Comparison of ENCODE assay signal across 1 cellular context in the genomic region with DNA sequence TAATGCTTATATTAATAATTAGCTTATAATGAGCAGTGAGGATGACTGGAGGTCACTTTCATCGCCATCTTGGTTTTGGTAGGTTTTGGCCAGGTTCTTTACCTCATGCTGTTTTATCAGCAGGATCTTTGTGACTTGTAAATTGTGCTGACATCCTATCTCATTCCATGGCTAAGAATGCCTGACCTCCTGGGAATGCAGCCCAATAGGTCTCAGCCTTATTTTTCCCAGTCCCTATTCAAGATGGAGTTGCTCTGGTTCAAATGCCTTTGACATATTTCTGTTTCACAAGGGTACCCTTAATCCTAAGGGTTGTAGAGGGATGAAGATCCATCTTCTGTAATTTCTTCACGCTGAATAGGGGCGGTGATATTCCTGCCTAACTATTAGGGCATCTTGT.
TF ChIP-seq lines count a peak whose summit lies in the region.

No MANE protein-coding gene starts in this region.

TF ChIP-seq in WTC11, 78 proteins besides CTCF, POLR2A, EP300 and RAD21 (continued from another document):
- TF ChIP-seq, protein P1, sequence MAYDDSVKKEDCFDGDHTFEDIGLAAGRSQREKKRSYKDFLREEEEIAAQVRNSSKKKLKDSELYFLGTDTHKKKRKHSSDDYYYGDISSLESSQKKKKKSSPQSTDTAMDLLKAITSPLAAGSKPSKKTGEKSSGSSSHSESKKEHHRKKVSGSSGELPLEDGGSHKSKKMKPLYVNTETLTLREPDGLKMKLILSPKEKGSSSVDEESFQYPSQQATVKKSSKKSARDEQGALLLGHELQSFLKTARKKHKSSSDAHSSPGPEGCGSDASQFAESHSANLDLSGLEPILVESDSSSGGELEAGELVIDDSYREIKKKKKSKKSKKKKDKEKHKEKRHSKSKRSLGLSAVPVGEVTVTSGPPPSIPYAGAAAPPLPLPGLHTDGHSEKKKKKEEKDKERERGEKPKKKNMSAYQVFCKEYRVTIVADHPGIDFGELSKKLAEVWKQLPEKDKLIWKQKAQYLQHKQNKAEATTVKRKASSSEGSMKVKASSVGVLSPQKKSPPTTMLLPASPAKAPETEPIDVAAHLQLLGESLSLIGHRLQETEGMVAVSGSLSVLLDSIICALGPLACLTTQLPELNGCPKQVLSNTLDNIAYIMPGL (CRISPR knock-in tag; IDR thresholded peaks at IDR 0.05) = no peak
- TF ChIP-seq SP1 (CRISPR knock-in tag; conservative IDR thresholded peaks at IDR 0.05) (no peak), ZNF232 (CRISPR knock-in tag; IDR thresholded peaks at IDR 0.05) (no peak), ZNF396 (CRISPR knock-in tag; IDR thresholded peaks at IDR 0.05; ENCODE audit: borderline replicate concordance) (peak; percentile 95; the same call in 1 of the 2 replicates), ZNF423 (CRISPR knock-in tag; IDR thresholded peaks at IDR 0.05) (no peak), ZNF121 (CRISPR knock-in tag; IDR thresholded peaks at IDR 0.05) (no peak), TCF7 (CRISPR knock-in tag; IDR thresholded peaks at IDR 0.05; ENCODE audit: low read depth) (no peak), PRRX2 (CRISPR knock-in tag; IDR thresholded peaks at IDR 0.05) (peak; percentile 80; the same call in 1 of the 2 replicates), EMX1 (CRISPR knock-in tag; IDR thresholded peaks at IDR 0.05) (no peak), TP53 (CRISPR knock-in tag; IDR thresholded peaks at IDR 0.05) (no peak)
- TF ChIP-seq, protein P2, sequence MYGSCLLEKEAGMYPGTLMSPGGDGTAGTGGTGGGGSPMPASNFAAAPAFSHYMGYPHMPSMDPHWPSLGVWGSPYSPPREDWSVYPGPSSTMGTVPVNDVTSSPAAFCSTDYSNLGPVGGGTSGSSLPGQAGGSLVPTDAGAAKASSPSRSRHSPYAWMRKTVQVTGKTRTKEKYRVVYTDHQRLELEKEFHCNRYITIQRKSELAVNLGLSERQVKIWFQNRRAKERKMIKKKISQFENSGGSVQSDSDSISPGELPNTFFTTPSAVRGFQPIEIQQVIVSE (CRISPR knock-in tag; IDR thresholded peaks at IDR 0.05; ENCODE audit: borderline replicate concordance) = no peak
- TF ChIP-seq, protein P3, sequence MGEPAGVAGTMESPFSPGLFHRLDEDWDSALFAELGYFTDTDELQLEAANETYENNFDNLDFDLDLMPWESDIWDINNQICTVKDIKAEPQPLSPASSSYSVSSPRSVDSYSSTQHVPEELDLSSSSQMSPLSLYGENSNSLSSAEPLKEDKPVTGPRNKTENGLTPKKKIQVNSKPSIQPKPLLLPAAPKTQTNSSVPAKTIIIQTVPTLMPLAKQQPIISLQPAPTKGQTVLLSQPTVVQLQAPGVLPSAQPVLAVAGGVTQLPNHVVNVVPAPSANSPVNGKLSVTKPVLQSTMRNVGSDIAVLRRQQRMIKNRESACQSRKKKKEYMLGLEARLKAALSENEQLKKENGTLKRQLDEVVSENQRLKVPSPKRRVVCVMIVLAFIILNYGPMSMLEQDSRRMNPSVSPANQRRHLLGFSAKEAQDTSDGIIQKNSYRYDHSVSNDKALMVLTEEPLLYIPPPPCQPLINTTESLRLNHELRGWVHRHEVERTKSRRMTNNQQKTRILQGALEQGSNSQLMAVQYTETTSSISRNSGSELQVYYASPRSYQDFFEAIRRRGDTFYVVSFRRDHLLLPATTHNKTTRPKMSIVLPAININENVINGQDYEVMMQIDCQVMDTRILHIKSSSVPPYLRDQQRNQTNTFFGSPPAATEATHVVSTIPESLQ (CRISPR knock-in tag; IDR thresholded peaks at IDR 0.05) = no peak
- TF ChIP-seq, protein P4, sequence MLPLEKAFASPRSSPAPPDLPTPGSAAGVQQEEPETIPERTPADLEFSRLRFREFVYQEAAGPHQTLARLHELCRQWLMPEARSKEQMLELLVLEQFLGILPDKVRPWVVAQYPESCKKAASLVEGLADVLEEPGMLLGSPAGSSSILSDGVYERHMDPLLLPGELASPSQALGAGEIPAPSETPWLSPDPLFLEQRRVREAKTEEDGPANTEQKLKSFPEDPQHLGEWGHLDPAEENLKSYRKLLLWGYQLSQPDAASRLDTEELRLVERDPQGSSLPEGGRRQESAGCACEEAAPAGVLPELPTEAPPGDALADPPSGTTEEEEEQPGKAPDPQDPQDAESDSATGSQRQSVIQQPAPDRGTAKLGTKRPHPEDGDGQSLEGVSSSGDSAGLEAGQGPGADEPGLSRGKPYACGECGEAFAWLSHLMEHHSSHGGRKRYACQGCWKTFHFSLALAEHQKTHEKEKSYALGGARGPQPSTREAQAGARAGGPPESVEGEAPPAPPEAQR (CRISPR knock-in tag; IDR thresholded peaks at IDR 0.05) = peak; percentile 93
- TF ChIP-seq, protein P5, sequence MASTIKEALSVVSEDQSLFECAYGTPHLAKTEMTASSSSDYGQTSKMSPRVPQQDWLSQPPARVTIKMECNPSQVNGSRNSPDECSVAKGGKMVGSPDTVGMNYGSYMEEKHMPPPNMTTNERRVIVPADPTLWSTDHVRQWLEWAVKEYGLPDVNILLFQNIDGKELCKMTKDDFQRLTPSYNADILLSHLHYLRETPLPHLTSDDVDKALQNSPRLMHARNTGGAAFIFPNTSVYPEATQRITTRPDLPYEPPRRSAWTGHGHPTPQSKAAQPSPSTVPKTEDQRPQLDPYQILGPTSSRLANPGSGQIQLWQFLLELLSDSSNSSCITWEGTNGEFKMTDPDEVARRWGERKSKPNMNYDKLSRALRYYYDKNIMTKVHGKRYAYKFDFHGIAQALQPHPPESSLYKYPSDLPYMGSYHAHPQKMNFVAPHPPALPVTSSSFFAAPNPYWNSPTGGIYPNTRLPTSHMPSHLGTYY (CRISPR knock-in tag; IDR thresholded peaks at IDR 0.05) = peak; percentile 90
- TF ChIP-seq, protein P6, sequence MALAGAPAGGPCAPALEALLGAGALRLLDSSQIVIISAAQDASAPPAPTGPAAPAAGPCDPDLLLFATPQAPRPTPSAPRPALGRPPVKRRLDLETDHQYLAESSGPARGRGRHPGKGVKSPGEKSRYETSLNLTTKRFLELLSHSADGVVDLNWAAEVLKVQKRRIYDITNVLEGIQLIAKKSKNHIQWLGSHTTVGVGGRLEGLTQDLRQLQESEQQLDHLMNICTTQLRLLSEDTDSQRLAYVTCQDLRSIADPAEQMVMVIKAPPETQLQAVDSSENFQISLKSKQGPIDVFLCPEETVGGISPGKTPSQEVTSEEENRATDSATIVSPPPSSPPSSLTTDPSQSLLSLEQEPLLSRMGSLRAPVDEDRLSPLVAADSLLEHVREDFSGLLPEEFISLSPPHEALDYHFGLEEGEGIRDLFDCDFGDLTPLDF (CRISPR knock-in tag; IDR thresholded peaks at IDR 0.05) = no peak
